In genomic region chr3:81760924-81761903, GRCh38 we compare ENCODE assay signal across 8 cellular contexts. TPM values are rescaled to one million over a fixed set of nuclear protein-coding genes. Genes with fewer than 3 reads are reported as not detected.
DNase-seq lines count a peak whose midpoint lies in the region; ATAC-seq and TF ChIP-seq lines count a peak whose summit lies in the region.

Gene GBE1, minus strand, starts transcription at chr3:81761645. Its CDS starts 128 bp downstream, at chr3:81761517.

- H3K27ac ChIP-seq in cingulate gyrus (ENCODE audit: low read depth, low read length) = peak within 1 kb of the TSS; percentile 94
- H3K27ac ChIP-seq in layer of hippocampus (ENCODE audit: low read depth, low read length) = peak within 1 kb of the TSS; percentile 97

- peak within 1 kb of the TSS; percentile 76 for H3K4me3 ChIP-seq in BE2C (ENCODE audit: low read depth, low read length)

- H3K9me3 ChIP-seq in BE2C = no peaks in the 10 kb centered on the region

- H3K4me1 ChIP-seq in BE2C = peaks cover 4% of the 10 kb centered on the region

- no peaks in the 10 kb centered on the region for H3K36me3 ChIP-seq in BE2C

- TF ChIP-seq CTCF in BE2C (IDR thresholded peaks at IDR 0.05; ENCODE audit: low read depth, low read length) = peak; percentile 59

- DNase-seq in BE2C (peak; percentile 90), NCI-H524 (lab: John Stamatoyannopoulos, UW) (peak; percentile 74 to 90)
- peak; percentile 85 to 86 for DNase-seq in activated CD4-positive, alpha-beta T cell treated with anti-CD3 and anti-CD28 coated beads for 4 hours
- DNase-seq in stimulated activated CD4-positive, alpha-beta T cell treated with anti-CD3 and anti-CD28 coated beads, Interleukin-1b, Interleukin-23, amount 100 ng/mL, for 4 hours (ENCODE audit: low read depth in 2 of 2) = peak; percentile 75 to 81

- H3K27me3 ChIP-seq in BE2C (no peaks in the 10 kb centered on the region), layer of hippocampus (ENCODE audit: control insufficient read depth, insufficient read depth, low read length) (no peaks in the 10 kb centered on the region)

- ATAC-seq in GM19043 (IDR thresholded peaks at IDR 0.05; ENCODE audit: low read depth, unreplicated experiment) = peak; percentile 81
- ATAC-seq in HG03378 (IDR thresholded peaks at IDR 0.05; ENCODE audit: unreplicated experiment) = peak; percentile 83

RNA-seq across cellular contexts. Expression of gene GBE1, which starts in this region (rescaled TPM):
- polyA plus RNA-seq in BE2C (2012; ENCODE audit: insufficient read depth, insufficient read length, low read depth) = 8.3 TPM

Comparison
In these comparisons a context has a peak if more than half of its experiments do, and no peak if none do; other contexts are left out.
1. Peak in every context shown above with its lines: DNase-seq, ATAC-seq, H3K4me3 ChIP-seq and H3K27ac ChIP-seq.